ENCODE assay signal across 25 cellular contexts in the genomic region with DNA sequence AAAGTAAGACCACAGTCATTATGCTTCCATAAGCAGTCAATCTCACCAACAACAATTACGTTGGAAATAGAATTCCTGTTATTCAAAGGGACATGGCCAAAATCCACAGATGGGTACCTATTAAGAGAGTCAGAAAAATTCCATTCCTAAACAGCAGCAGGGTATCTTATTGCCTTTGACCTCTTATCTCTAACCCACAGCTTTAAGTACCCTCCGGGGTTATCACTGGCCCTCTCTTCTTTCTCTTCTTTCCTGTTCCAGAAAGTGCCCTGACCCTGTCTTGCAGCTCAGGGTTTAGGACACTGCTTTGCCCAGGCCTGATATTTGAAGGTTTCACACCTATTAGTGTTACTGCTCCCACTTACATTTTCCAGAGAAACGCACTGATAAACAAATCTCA.
"Had no signal": no experiment of that assay in that cellular context is flagged by ENCODE, and none has a peak within 500 bp of the region (broad histone marks: within the 10 kb centered on the region; RNA-seq: fewer than 3 reads in every experiment).

No MANE protein-coding gene starts in this region.

- H3K4me2 ChIP-seq: neural progenitor cell had no signal

- H3K9me3 ChIP-seq: gastrocnemius medialis, lower lobe of right lung, mucosa of descending colon, right lobe of liver, suprapubic skin, transverse colon, vagina had no signal

- H3K9ac ChIP-seq: neural progenitor cell, parathyroid adenoma had no signal

- H3K27ac ChIP-seq: dorsolateral prefrontal cortex, gastrocnemius medialis, lower lobe of right lung, neural progenitor cell, parathyroid adenoma, right lobe of liver, suprapubic skin, transverse colon, vagina had no signal

- H3K27me3 ChIP-seq: dorsolateral prefrontal cortex, gastrocnemius medialis, neural progenitor cell, right lobe of liver, suprapubic skin, transverse colon, vagina had no signal

- H3K4me3 Mint-ChIP-seq: mesothelial cell of epicardium; naive B cell; nephron; neural progenitor cell; stimulated activated naive B cell treated with anti-CD40 and anti-IgM and Interleukin-4, amounts not matched to agents 10 μg/mL and 1 μg/mL and 100 μg/mL, for 72 hours; stimulated activated naive CD8-positive, alpha-beta T cell treated with anti-CD3 and anti-CD28 coated beads, Interleukin-15, Interleukin-2, amounts not matched to agents 100 ng/mL and 50 ng/mL, for 24 hours had no signal

- H3K4me3 ChIP-seq: dorsolateral prefrontal cortex, gastrocnemius medialis, lower lobe of right lung, mucosa of descending colon, neural progenitor cell, right lobe of liver, suprapubic skin, transverse colon, vagina had no signal

- H3K36me3 ChIP-seq: gastrocnemius medialis, lower lobe of right lung, neural progenitor cell, right lobe of liver, suprapubic skin, transverse colon, vagina had no signal

- H3K79me2 ChIP-seq: parathyroid adenoma had no signal

- H3K27me3 Mint-ChIP-seq: naive B cell; progenitor cell of endocrine pancreas; stimulated activated naive B cell treated with anti-CD40 and anti-IgM and Interleukin-4, amounts not matched to agents 10 μg/mL and 1 μg/mL and 100 μg/mL, for 72 hours; stimulated activated naive CD8-positive, alpha-beta T cell treated with anti-CD3 and anti-CD28 coated beads, Interleukin-15, Interleukin-2, amounts not matched to agents 100 ng/mL and 50 ng/mL, for 24 hours had no signal

- H2AFZ ChIP-seq: neural progenitor cell, parathyroid adenoma had no signal

- H3K9me3 Mint-ChIP-seq: mesothelial cell of epicardium; nephron; neural progenitor cell; stimulated activated naive B cell treated with anti-CD40 and anti-IgM and Interleukin-4, amounts not matched to agents 10 μg/mL and 1 μg/mL and 100 μg/mL, for 72 hours had no signal

- FAIRE-seq: keratinocyte, small intestine had no signal

- ATAC-seq: esophagus mucosa; gastrocnemius medialis; left ventricle myocardium superior; lower lobe of right lung; mucosa of descending colon; right lobe of liver; stimulated activated naive B cell treated with anti-CD40 and anti-IgM and Interleukin-4, amounts not matched to agents 10 μg/mL and 1 μg/mL and 100 μg/mL, for 72 hours had no signal

- H3K4me1 ChIP-seq: lower lobe of right lung, neural progenitor cell, parathyroid adenoma, right lobe of liver, suprapubic skin, transverse colon had no signal

- DNase-seq: dorsolateral prefrontal cortex; effector CD4-positive, alpha-beta T cell; foreskin fibroblast; gastrocnemius medialis; head of caudate nucleus; left ventricle myocardium superior; lower lobe of right lung; mucosa of descending colon; naive B cell; right lobe of liver; small intestine; stimulated activated CD4-positive, alpha-beta T cell treated with anti-CD3 and anti-CD28 coated beads, Interleukin-15, amount 100 ng/mL, for 24 hours; stimulated activated CD4-positive, alpha-beta T cell treated with anti-CD3 and anti-CD28 coated beads, Interleukin-2, amount 100 ng/mL, for 48 hours; stimulated activated naive B cell treated with anti-CD40 and anti-IgM and Interleukin-4, amounts not matched to agents 10 μg/mL and 1 μg/mL and 100 μg/mL, for 72 hours; transverse colon had no signal

- H3K4me1 Mint-ChIP-seq: mesothelial cell of epicardium; neural progenitor cell; stimulated activated naive B cell treated with anti-CD40 and anti-IgM and Interleukin-4, amounts not matched to agents 10 μg/mL and 1 μg/mL and 100 μg/mL, for 72 hours had no signal

- H3K27ac Mint-ChIP-seq: mesothelial cell of epicardium; nephron; neural progenitor cell; stimulated activated naive B cell treated with anti-CD40 and anti-IgM and Interleukin-4, amounts not matched to agents 10 μg/mL and 1 μg/mL and 100 μg/mL, for 72 hours; stimulated activated naive CD8-positive, alpha-beta T cell treated with anti-CD3 and anti-CD28 coated beads, Interleukin-15, Interleukin-2, amounts not matched to agents 100 ng/mL and 50 ng/mL, for 24 hours had no signal

- H3K36me3 Mint-ChIP-seq: mesothelial cell of epicardium, neural progenitor cell had no signal
